In genomic region chr9:130073373-130073772, GRCh38 we compare ENCODE assay signal across 13 cellular contexts. TPM values are rescaled to one million over a fixed set of nuclear protein-coding genes. Genes with fewer than 3 reads are reported as not detected.
DNase-seq lines count a peak whose midpoint lies in the region; ATAC-seq and TF ChIP-seq lines count a peak whose summit lies in the region.
"Had no signal": no experiment of that assay in that cellular context is flagged by ENCODE, and none has a peak within 500 bp of the region (broad histone marks: within the 10 kb centered on the region; RNA-seq: fewer than 3 reads in every experiment).

No MANE protein-coding gene starts in this region.

- peaks cover 27% of the 10 kb centered on the region for H3K36me3 Mint-ChIP-seq in CD4-positive, CD25-positive, alpha-beta regulatory T cell
- no peaks in the 10 kb centered on the region for H3K36me3 Mint-ChIP-seq in T-helper 17 cell (ENCODE audit: low read depth)

- H3K36me3 ChIP-seq in CD4-positive, CD25-positive, alpha-beta regulatory T cell (ENCODE audit: control insufficient read depth, insufficient read depth, low read length), result peaks cover 21% of the 10 kb centered on the region
- peaks cover 25% of the 10 kb centered on the region for H3K36me3 ChIP-seq in SJSA1
- H3K36me3 ChIP-seq in neutrophil, result peaks cover 27% of the 10 kb centered on the region

- H3K4me1 Mint-ChIP-seq in CD4-positive, CD25-positive, alpha-beta regulatory T cell, result peaks cover 14 to 36% (median 28%) of the 10 kb centered on the region in 4 donors
- H3K4me1 Mint-ChIP-seq in T-helper 17 cell, result peaks cover 13% of the 10 kb centered on the region

- H3K27ac Mint-ChIP-seq in CD4-positive, CD25-positive, alpha-beta regulatory T cell, result peak overlapping the region; percentile 39 to 74 (median 67)
- H3K27ac Mint-ChIP-seq in T-helper 17 cell, result no peak overlapping the region
- H3K27ac Mint-ChIP-seq: T-helper 1 cell treated with Interleukin-12 subunit alpha and Interleukin-12 subunit beta and Interleukin-4 antibody, amounts not matched to agents 30 μg/mL and 1 μg/mL, for 36 hours had no signal

- no peak overlapping the region for H3K4me3 Mint-ChIP-seq in CD4-positive, CD25-positive, alpha-beta regulatory T cell
- H3K4me3 Mint-ChIP-seq in T-helper 17 cell, result no peak overlapping the region
- H3K4me3 Mint-ChIP-seq: neural progenitor cell; T-helper 1 cell treated with Interleukin-12 subunit alpha and Interleukin-12 subunit beta and Interleukin-4 antibody, amounts not matched to agents 30 μg/mL and 1 μg/mL, for 36 hours had no signal

- no peak overlapping the region for H3K27ac ChIP-seq in CD4-positive, CD25-positive, alpha-beta regulatory T cell (ENCODE audit: insufficient read depth, low read length, poor library complexity, severe bottlenecking)
- H3K27ac ChIP-seq in SJSA1 (peak overlapping the region; percentile 79), neutrophil (peak overlapping the region; percentile 50)
- H3K27ac ChIP-seq: BLaER1, neural progenitor cell had no signal

- H3K4me3 ChIP-seq in CD4-positive, CD25-positive, alpha-beta regulatory T cell (ENCODE audit: low read depth, low read length), result no peak overlapping the region
- no peak overlapping the region for H3K4me3 ChIP-seq in SJSA1
- no peak overlapping the region for H3K4me3 ChIP-seq in fibroblast of pulmonary artery (replicated peaks; ENCODE audit: low read depth, low read length)
- no peak overlapping the region for H3K4me3 ChIP-seq in neutrophil (ENCODE audit: low read depth in 1 of 2, low read length in 1 of 2)
- H3K4me3 ChIP-seq: BLaER1, neural progenitor cell had no signal

- no peaks in the 10 kb centered on the region for H3K27me3 ChIP-seq in CD4-positive, CD25-positive, alpha-beta regulatory T cell (ENCODE audit: control insufficient read depth, insufficient read depth, low read length)
- H3K27me3 ChIP-seq in SJSA1 (replicated peaks), result no peaks in the 10 kb centered on the region
- no peaks in the 10 kb centered on the region for H3K27me3 ChIP-seq in neutrophil
- H3K27me3 ChIP-seq: BLaER1, neural progenitor cell had no signal

- no peaks in the 10 kb centered on the region for H3K9me3 ChIP-seq in CD4-positive, CD25-positive, alpha-beta regulatory T cell (ENCODE audit: control insufficient read depth in 2 of 2, low read length in 2 of 2)
- H3K9me3 ChIP-seq in SJSA1 (replicated peaks) (no peaks in the 10 kb centered on the region), neutrophil (no peaks in the 10 kb centered on the region), T-helper 17 cell (ENCODE audit: control insufficient read depth, low read length, poor library complexity, severe bottlenecking) (no peaks in the 10 kb centered on the region)
- H3K9me3 ChIP-seq: BLaER1 had no signal

- DNase-seq in CD4-positive, CD25-positive, alpha-beta regulatory T cell, result no peak
- peak; percentile 61 to 88 for DNase-seq in SJSA1 (ENCODE audit: low read depth in 1 of 2, low spot score in 2 of 2)
- peak; percentile 89 for DNase-seq in fibroblast of pulmonary artery (ENCODE audit: low read depth)
- no peak for DNase-seq in pons (ENCODE audit: low spot score)
- DNase-seq in GM19240 (ENCODE audit: insufficient read length, low spot score), result no peak
- DNase-seq in T-helper 17 cell, result no peak
- DNase-seq in activated CD4-positive, alpha-beta T cell treated with anti-CD3 and anti-CD28 coated beads for 48 hours, result no peak
- DNase-seq: central memory CD4-positive, alpha-beta T cell; NCI-H526 had no signal

- H3K27me3 Mint-ChIP-seq in CD4-positive, CD25-positive, alpha-beta regulatory T cell, result no peaks in the 10 kb centered on the region
- H3K27me3 Mint-ChIP-seq in T-helper 17 cell, result no peaks in the 10 kb centered on the region

- H3K4me1 ChIP-seq in CD4-positive, CD25-positive, alpha-beta regulatory T cell (ENCODE audit: control insufficient read depth, insufficient read depth, low read length, poor library complexity, severe bottlenecking), result peaks cover 3% of the 10 kb centered on the region
- peaks cover 19% of the 10 kb centered on the region for H3K4me1 ChIP-seq in SJSA1 (replicated peaks)
- H3K4me1 ChIP-seq in neutrophil (ENCODE audit: control insufficient read depth in 1 of 2, insufficient read depth in 1 of 2, low read depth in 1 of 2, low read length in 1 of 2), result peaks cover 30 to 32% of the 10 kb centered on the region in 2 experiments
- H3K4me1 ChIP-seq: neural progenitor cell had no signal

- TF ChIP-seq CTCF in fibroblast of pulmonary artery (IDR thresholded peaks at IDR 0.05; ENCODE audit: low read length, missing control alignments), result no peak
- no peak for TF ChIP-seq CTCF in neutrophil (IDR thresholded peaks at IDR 0.05)

- ATAC-seq in CD4-positive, CD25-positive, alpha-beta regulatory T cell (ENCODE audit: low read depth in 2 of 2), result no peak
- ATAC-seq in T-helper 17 cell, result no peak

- H3K9me3 Mint-ChIP-seq in CD4-positive, CD25-positive, alpha-beta regulatory T cell, result no peaks in the 10 kb centered on the region
- H3K9me3 Mint-ChIP-seq: neural progenitor cell; T-helper 1 cell treated with Interleukin-12 subunit alpha and Interleukin-12 subunit beta and Interleukin-4 antibody, amounts not matched to agents 30 μg/mL and 1 μg/mL, for 36 hours had no signal

RNA-seq across cellular contexts. Expression of gene GPR107, which starts 19.7 kb away (rescaled TPM):
- total RNA-seq in CD4-positive, CD25-positive, alpha-beta regulatory T cell, result 29.9 TPM
- polyA plus RNA-seq in CD4-positive, CD25-positive, alpha-beta regulatory T cell, result 1 to 10 TPM; 2.8 to 4.5 (median 3.1) TPM
- 16.1 and 25.5 TPM in 2 replicates for total RNA-seq in SJSA1 (2014; rRNA removed; shearing (Covaris generic))
- total RNA-seq in T-helper 17 cell, result 10 to 100 TPM; 22.1 to 26.2 TPM

RNA-seq across cellular contexts. Expression of gene FNBP1, which starts 30.4 kb away (rescaled TPM):
- 253 TPM for total RNA-seq in CD4-positive, CD25-positive, alpha-beta regulatory T cell
- polyA plus RNA-seq in CD4-positive, CD25-positive, alpha-beta regulatory T cell, result 100 to 1,000 TPM; 147 to 218 (median 188) TPM
- 24.3 and 27.4 TPM in 2 replicates for total RNA-seq in SJSA1 (2014; rRNA removed; shearing (Covaris generic))
- total RNA-seq in T-helper 17 cell, result 100 to 1,000 TPM; 219 to 221 TPM

Comparison
In these comparisons a context has a peak if more than half of its experiments do, and no peak if none do; other contexts are left out.
1. DNase-seq: peak in SJSA1 (2 of 2) and fibroblast of pulmonary artery (single experiment); none in CD4-positive, CD25-positive, alpha-beta regulatory T cell (0 of 3), pons (single experiment), GM19240 (single experiment), T-helper 17 cell (0 of 3) and activated CD4-positive, alpha-beta T cell treated with anti-CD3 and anti-CD28 coated beads for 48 hours (single experiment).